9 cellular contexts compared by ENCODE assay signal in the genomic region with DNA sequence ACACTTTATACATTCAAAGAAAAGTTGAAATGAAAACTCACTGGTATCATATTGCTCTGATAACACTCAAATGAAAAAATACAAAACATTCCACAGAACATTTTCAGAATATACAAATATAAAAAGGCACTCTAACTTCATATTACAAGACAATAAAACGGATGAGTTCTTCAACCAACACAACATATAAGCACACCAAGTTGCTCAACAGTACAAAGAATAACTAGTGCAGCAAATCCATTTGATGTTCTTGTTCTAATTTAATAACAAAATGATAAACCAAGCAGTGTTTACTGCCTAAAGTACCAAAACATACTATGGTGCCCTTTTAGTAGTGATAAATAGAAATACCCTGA.
A peak's percentile ranks its signal among the peaks of the same experiment; 100 is the strongest.
DNase-seq lines count a peak whose midpoint lies in the region; ATAC-seq and TF ChIP-seq lines count a peak whose summit lies in the region.
"Had no signal": no experiment of that assay in that cellular context is flagged by ENCODE, and none has a peak within 500 bp of the region (broad histone marks: within the 10 kb centered on the region; RNA-seq: fewer than 3 reads in every experiment).

No MANE protein-coding gene starts in this region.

- 73% methylated on average over 1 of the region's 1 CpG for WGBS in smooth muscle cell (ENCODE audit: low lambda C conversion rate)

- ATAC-seq in Panc1 (0 out of 2 replicates have a peak, but pooled peaks have one; percentile 13), GM18870 (IDR thresholded peaks at IDR 0.05; ENCODE audit: unreplicated experiment) (no peak)

- TF ChIP-seq CTCF in Panc1 (IDR thresholded peaks at IDR 0.05) (no peak), fibroblast of mammary gland (conservative IDR thresholded peaks at IDR 0.05; ENCODE audit: control insufficient read depth, insufficient read depth, low read depth, low read length) (no peak), smooth muscle cell (IDR thresholded peaks at IDR 0.05; ENCODE audit: borderline replicate concordance, insufficient read depth, poor library complexity, severe bottlenecking) (no peak)

- H2AFZ ChIP-seq in smooth muscle cell (ENCODE audit: low read depth), result peak overlapping the region; percentile 77

- peaks cover 11% of the 10 kb centered on the region; the same call in 1 of the 2 replicates for H3K4me1 ChIP-seq in Panc1 (ENCODE audit: control insufficient read depth, insufficient read depth, low read length)
- H3K4me1 ChIP-seq in smooth muscle cell (ENCODE audit: low read depth), result peaks cover 33% of the 10 kb centered on the region

- H3F3A ChIP-seq in smooth muscle cell (ENCODE audit: low read depth), result peaks cover 6% of the 10 kb centered on the region

- H3K4me3 ChIP-seq in Panc1 (ENCODE audit: low read depth in 2 of 2, low read length in 2 of 2) (no peak overlapping the region; a peak in 1 of 4 replicates), fibroblast of mammary gland (ENCODE audit: control insufficient read depth, low read depth, low read length) (peak overlapping the region; percentile 28), smooth muscle cell (peak overlapping the region; percentile 34)

- no peaks in the 10 kb centered on the region; the same call in 1 of the 2 replicates for H3K9me3 ChIP-seq in Panc1 (ENCODE audit: control insufficient read depth, insufficient read depth, low read depth, low read length)
- H3K9me3 ChIP-seq in smooth muscle cell (replicated peaks; ENCODE audit: low read depth), result no peaks in the 10 kb centered on the region

- intact Hi-C loops in activated CD4-positive, alpha-beta T cell treated with anti-CD3 and anti-CD28 coated beads, Interleukin-2, amount 10 ng/mL, durations not matched to agents 24 days and 14 days (cut with micrococcal nuclease), result loop anchor here (5.0 kb wide), 3 partner anchors 110 to 745 kb away; a partner anchor contains a TSS
- intact Hi-C loops in Panc1 (cut with micrococcal nuclease; ENCODE audit: unreplicated experiment), result no loop called here

- H3K9me3 Mint-ChIP-seq in activated CD4-positive, alpha-beta T cell treated with anti-CD3 and anti-CD28 coated beads, Interleukin-2, amount 10 ng/mL, durations not matched to agents 24 days and 14 days, result peaks cover 13% of the 10 kb centered on the region
- no peaks in the 10 kb centered on the region for H3K9me3 Mint-ChIP-seq in activated CD4-positive, alpha-beta T cell treated with anti-CD3 and anti-CD28 coated beads, Interleukin-2, amount 10 ng/mL, durations not matched to agents 7 days and 5 days

- H3K9ac ChIP-seq in smooth muscle cell (ENCODE audit: low read depth), result peak overlapping the region; percentile 91

- DNase-seq in activated CD4-positive, alpha-beta T cell treated with anti-CD3 and anti-CD28 coated beads, Interleukin-2, amount 10 ng/mL, durations not matched to agents 24 days and 14 days, result no peak
- DNase-seq in activated CD4-positive, alpha-beta T cell treated with anti-CD3 and anti-CD28 coated beads, Interleukin-2, amount 10 ng/mL, durations not matched to agents 7 days and 5 days, result no peak
- DNase-seq in Panc1 (ENCODE audit: low read depth, low spot score) (no peak), fibroblast of mammary gland (ENCODE audit: low read depth) (peak; percentile 59), smooth muscle cell (lab: John Stamatoyannopoulos, UW; ENCODE audit: unreplicated experiment) (no peak), C1 segment of cervical spinal cord (lab: John Stamatoyannopoulos, UW) (no peak)
- DNase-seq in effector CD8-positive, alpha-beta T cell (lab: John Stamatoyannopoulos, UW), result no peak

- POLR2A ChIA-PET in activated CD4-positive, alpha-beta T cell treated with anti-CD3 and anti-CD28 coated beads, Interleukin-2, amount 10 ng/mL, durations not matched to agents 7 days and 5 days (lab: Charles Lee), result no interaction called here
- POLR2A ChIA-PET in Panc1 (lab: Charles Lee), result no interaction called here

- in situ Hi-C loops in Panc1 (cut with HindIII; ENCODE audit: low pct_unique_long_range_greater_than_20kb, low sequenced_read_pairs), result no loop called here

- no peaks in the 10 kb centered on the region for H4K20me1 ChIP-seq in smooth muscle cell (ENCODE audit: low read depth)

- no peaks in the 10 kb centered on the region for H3K36me3 ChIP-seq in Panc1 (ENCODE audit: control insufficient read depth, insufficient read depth, low read length)
- no peaks in the 10 kb centered on the region for H3K36me3 ChIP-seq in smooth muscle cell (ENCODE audit: low read depth)

- H3K27me3 ChIP-seq in Panc1 (ENCODE audit: control insufficient read depth, insufficient read depth, low read length) (no peaks in the 10 kb centered on the region), smooth muscle cell (ENCODE audit: low read depth) (no peaks in the 10 kb centered on the region)

- BruUV-seq in Panc1 (replicated peaks; lab: Mats Ljungman, UMichigan), result no TSS peak

- peak overlapping the region; percentile 16 for H3K4me3 Mint-ChIP-seq in activated CD4-positive, alpha-beta T cell treated with anti-CD3 and anti-CD28 coated beads, Interleukin-2, amount 10 ng/mL, durations not matched to agents 24 days and 14 days
- H3K4me3 Mint-ChIP-seq in activated CD4-positive, alpha-beta T cell treated with anti-CD3 and anti-CD28 coated beads, Interleukin-2, amount 10 ng/mL, durations not matched to agents 7 days and 5 days, result no peak overlapping the region

- H3K27me3 Mint-ChIP-seq in activated CD4-positive, alpha-beta T cell treated with anti-CD3 and anti-CD28 coated beads, Interleukin-2, amount 10 ng/mL, durations not matched to agents 24 days and 14 days, result no peaks in the 10 kb centered on the region
- H3K27me3 Mint-ChIP-seq in activated CD4-positive, alpha-beta T cell treated with anti-CD3 and anti-CD28 coated beads, Interleukin-2, amount 10 ng/mL, durations not matched to agents 7 days and 5 days, result no peaks in the 10 kb centered on the region

- peak overlapping the region; percentile 93 for H3K27ac Mint-ChIP-seq in activated CD4-positive, alpha-beta T cell treated with anti-CD3 and anti-CD28 coated beads, Interleukin-2, amount 10 ng/mL, durations not matched to agents 24 days and 14 days
- no peak overlapping the region for H3K27ac Mint-ChIP-seq in activated CD4-positive, alpha-beta T cell treated with anti-CD3 and anti-CD28 coated beads, Interleukin-2, amount 10 ng/mL, durations not matched to agents 7 days and 5 days

- H3K36me3 Mint-ChIP-seq in activated CD4-positive, alpha-beta T cell treated with anti-CD3 and anti-CD28 coated beads, Interleukin-2, amount 10 ng/mL, durations not matched to agents 24 days and 14 days (ENCODE audit: low read depth), result peaks cover 60% of the 10 kb centered on the region
- peaks cover 77% of the 10 kb centered on the region for H3K36me3 Mint-ChIP-seq in activated CD4-positive, alpha-beta T cell treated with anti-CD3 and anti-CD28 coated beads, Interleukin-2, amount 10 ng/mL, durations not matched to agents 7 days and 5 days (ENCODE audit: low read depth)

- H3K4me1 Mint-ChIP-seq in activated CD4-positive, alpha-beta T cell treated with anti-CD3 and anti-CD28 coated beads, Interleukin-2, amount 10 ng/mL, durations not matched to agents 24 days and 14 days, result peaks cover 37% of the 10 kb centered on the region
- peaks cover 46% of the 10 kb centered on the region for H3K4me1 Mint-ChIP-seq in activated CD4-positive, alpha-beta T cell treated with anti-CD3 and anti-CD28 coated beads, Interleukin-2, amount 10 ng/mL, durations not matched to agents 7 days and 5 days

- no peaks in the 10 kb centered on the region for H3K79me2 ChIP-seq in smooth muscle cell (ENCODE audit: low read depth)

- peak overlapping the region; percentile 82 for H3K4me2 ChIP-seq in smooth muscle cell

- CTCF ChIA-PET in activated CD4-positive, alpha-beta T cell treated with anti-CD3 and anti-CD28 coated beads, Interleukin-2, amount 10 ng/mL, durations not matched to agents 7 days and 5 days (lab: Charles Lee), result interaction anchor here (1.3 kb wide), 1 partner anchor 24 kb away, joined by 3 read pairs; no protein-coding TSS in a partner anchor
- CTCF ChIA-PET in Panc1 (lab: Charles Lee), result no interaction called here

- H3K27ac ChIP-seq in Panc1 (ENCODE audit: low read length) (peak overlapping the region; percentile 77; the same call in 1 of the 2 replicates), smooth muscle cell (ENCODE audit: low read depth) (peak overlapping the region; percentile 99)
- H3K27ac ChIP-seq: C4-2B had no signal

Comparison
In these comparisons a context has a peak if more than half of its experiments do, and no peak if none do; other contexts are left out.
1. H3K4me3 ChIP-seq: peak in fibroblast of mammary gland (single experiment) and smooth muscle cell (single experiment); none in Panc1 (0 of 2).